8 cellular contexts compared by ENCODE assay signal in the genomic region with DNA sequence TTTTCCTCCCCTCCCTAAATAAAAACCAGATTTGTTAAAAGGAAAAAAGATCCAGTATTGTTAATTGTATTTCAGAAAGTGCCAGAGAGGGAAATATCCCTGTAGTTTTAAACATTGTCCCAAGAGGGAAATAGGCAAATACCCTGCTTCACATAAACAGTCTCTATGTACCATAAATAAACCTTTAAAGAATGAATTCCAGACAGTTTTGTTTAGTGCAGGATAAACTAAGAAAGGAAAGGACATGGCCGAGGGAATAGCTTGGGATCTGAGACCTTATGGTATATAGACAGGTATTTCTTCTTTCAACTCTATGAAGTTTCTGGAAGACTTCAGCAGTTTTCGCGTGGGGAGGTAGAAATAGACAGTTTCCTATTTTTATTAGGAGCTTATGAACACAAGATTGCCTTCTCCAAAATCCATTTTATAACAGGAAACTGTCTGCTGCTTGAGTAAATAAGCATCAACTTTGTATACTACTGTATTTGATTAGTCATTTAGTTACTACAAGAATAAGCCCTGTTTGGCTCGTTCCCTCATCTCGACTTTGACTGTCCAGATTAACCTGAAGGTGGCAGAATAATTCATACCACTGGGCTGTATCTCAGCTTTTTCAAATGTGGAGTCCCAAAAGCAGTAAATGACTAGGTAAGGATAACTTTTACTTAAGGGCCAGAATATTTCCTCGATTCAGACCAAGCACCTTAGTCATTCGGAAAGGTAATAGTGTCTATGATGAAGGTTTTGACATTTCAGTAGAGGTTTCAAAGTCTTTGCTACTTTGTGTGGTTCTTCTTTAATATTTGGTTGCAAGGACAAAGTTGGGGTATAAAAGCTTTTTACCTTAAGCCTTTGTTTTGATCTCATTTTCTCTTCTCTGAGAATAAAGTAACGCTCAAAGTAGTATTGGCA.
A peak's percentile ranks its signal among the peaks of the same experiment; 100 is the strongest.
DNase-seq lines count a peak whose midpoint lies in the region; ATAC-seq and TF ChIP-seq lines count a peak whose summit lies in the region.

No MANE protein-coding gene starts in this region.

- no peak for TF ChIP-seq POLR2A in body of pancreas (IDR thresholded peaks at IDR 0.05)

- H3K4me1 ChIP-seq in body of pancreas (peaks cover 46% of the 10 kb centered on the region), thoracic aorta (ENCODE audit: control insufficient read depth in 1 of 2, low read depth in 2 of 2) (peaks cover 32 to 60% of the 10 kb centered on the region in 2 donors)

- DNase-seq in AG04450 (ENCODE audit: low read depth, low spot score) (peak; percentile 55), HCEC 1CT (peak; percentile 68), body of pancreas (peak; percentile 22 to 50 (median 44)), left colon (no peak), thoracic aorta (ENCODE audit: low spot score) (no peak), NCI-H128 (lab: John Stamatoyannopoulos, UW; ENCODE audit: unreplicated experiment) (no peak)

- no peak overlapping the region for H3K4me3 ChIP-seq in AG04450 (ENCODE audit: low read depth, low read length)
- no peak overlapping the region for H3K4me3 ChIP-seq in body of pancreas
- no peak overlapping the region for H3K4me3 ChIP-seq in thoracic aorta

- peak; percentile 80 for ATAC-seq in body of pancreas
- peak; percentile 41 for ATAC-seq in left colon
- no peak for ATAC-seq in thoracic aorta (ENCODE audit: insufficient number of reproducible peaks, low FRiP score, low read depth)
- no peak for ATAC-seq in HG03460 (IDR thresholded peaks at IDR 0.05; ENCODE audit: unreplicated experiment)
- ATAC-seq in HG02759 (IDR thresholded peaks at IDR 0.05; ENCODE audit: unreplicated experiment) = no peak

- 33 to 34% methylated on average over 8 of the region's 8 CpGs for WGBS in body of pancreas, 2 donors

- no peaks in the 10 kb centered on the region for H3K27me3 ChIP-seq in AG04450 (ENCODE audit: control insufficient read depth, insufficient read depth, low read length)
- no peaks in the 10 kb centered on the region for H3K27me3 ChIP-seq in body of pancreas
- H3K27me3 ChIP-seq in thoracic aorta (replicated peaks; ENCODE audit: insufficient read depth) = no peaks in the 10 kb centered on the region

- POLR2A ChIA-PET in AG04450 (lab: Yijun Ruan, JAX) = interaction anchor here (0.7 to 1.0 kb wide), 3 partner anchors 51 to 189 kb away, joined by 3 to 4 read pairs (median 3); no protein-coding TSS in a partner anchor

- H3K36me3 ChIP-seq in body of pancreas (replicated peaks in 1 of 2; ENCODE audit: insufficient read depth in 1 of 2, low read depth in 2 of 2) (peaks cover 0 to 1% of the 10 kb centered on the region in 2 donors), thoracic aorta (peaks cover 6% of the 10 kb centered on the region)

- no peaks in the 10 kb centered on the region; the same call in 1 of the 2 replicates for H3K9me3 ChIP-seq in AG04450 (ENCODE audit: control insufficient read depth, insufficient read depth, low read length)
- no peaks in the 10 kb centered on the region for H3K9me3 ChIP-seq in body of pancreas
- no peaks in the 10 kb centered on the region for H3K9me3 ChIP-seq in thoracic aorta

- TF ChIP-seq CTCF in AG04450 (IDR thresholded peaks at IDR 0.05; ENCODE audit: low read depth, low read length) (peak; percentile 56), body of pancreas (IDR thresholded peaks at IDR 0.05) (peak in 6 of 7 experiments; percentile 11 to 65 (median 54)), thoracic aorta (IDR thresholded peaks at IDR 0.05) (peak; percentile 32)

- CTCF ChIA-PET in AG04450 (lab: Charles Lee) = interaction anchor here (0.6 to 2.6 kb wide), 19 partner anchors 9 to 252 kb away, joined by 3 to 27 read pairs (median 3); a partner anchor contains a TSS

- intact Hi-C loops in body of pancreas (cut with DNase I) = no loop called here
- intact Hi-C loops in left colon (cut with DNase I, micrococcal nuclease) = loop anchor here in 1 of 2 donors (5.0 kb wide), 1 partner anchor 210 kb away; a partner anchor contains a TSS

- H3K27ac ChIP-seq in AG04450 (ENCODE audit: low read depth, low read length) = peak overlapping the region; percentile 25
- H3K27ac ChIP-seq in body of pancreas = peak overlapping the region; percentile 18 to 60 (median 50)
- H3K27ac ChIP-seq in thoracic aorta = peak overlapping the region; percentile 67 to 77

Comparison
In these comparisons a context has a peak if more than half of its experiments do, and no peak if none do; other contexts are left out.
1. DNase-seq: peak in AG04450 (single experiment), HCEC 1CT (single experiment) and body of pancreas (4 of 4); none in left colon (0 of 2), thoracic aorta (single experiment) and NCI-H128 (single experiment).
2. ATAC-seq: peak in body of pancreas (single experiment) and left colon (single experiment); none in thoracic aorta (single experiment), HG03460 (single experiment) and HG02759 (single experiment).
3. Peak in every context shown above with its lines, with median percentiles within 50 percentile points of each other: H3K27ac ChIP-seq and CTCF ChIP-seq.